9 cellular contexts compared by ENCODE assay signal in the genomic region with DNA sequence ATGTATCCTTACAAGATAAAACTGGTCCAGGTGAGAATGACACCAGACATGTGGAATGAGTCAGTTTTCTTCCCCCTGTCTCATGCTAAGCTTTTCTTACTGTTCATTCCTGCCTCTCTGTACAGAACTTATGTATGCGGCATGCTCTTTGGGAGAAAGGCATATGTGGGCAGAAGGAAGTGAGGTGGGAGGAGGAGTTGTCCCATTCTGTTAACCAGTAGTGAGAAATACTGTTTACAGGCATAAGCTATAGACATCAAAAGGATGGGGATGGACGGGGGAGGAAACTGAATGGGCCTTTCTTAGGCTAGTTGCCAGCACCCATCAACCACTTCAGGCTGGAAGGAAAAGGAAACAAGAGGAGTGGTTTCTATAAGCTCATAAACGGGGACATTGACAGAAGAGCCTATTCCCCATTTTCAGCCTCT.
A peak's percentile ranks its signal among the peaks of the same experiment; 100 is the strongest.
DNase-seq lines count a peak whose midpoint lies in the region; ATAC-seq and TF ChIP-seq lines count a peak whose summit lies in the region.
"Had no signal": no experiment of that assay in that cellular context is flagged by ENCODE, and none has a peak within 500 bp of the region (broad histone marks: within the 10 kb centered on the region; RNA-seq: fewer than 3 reads in every experiment).

No MANE protein-coding gene starts in this region.

- H3K9ac ChIP-seq in SK-N-SH, result no peak overlapping the region

- TF ChIP-seq CTCF in upper lobe of right lung (IDR thresholded peaks at IDR 0.05) (no peak), SK-N-SH (IDR thresholded peaks at IDR 0.05) (no peak), OCI-LY7 (conservative IDR thresholded peaks at IDR 0.05; ENCODE audit: low read length) (no peak)

- H2AFZ ChIP-seq in SK-N-SH (ENCODE audit: low read depth) (no peak overlapping the region), OCI-LY7 (ENCODE audit: low read length) (no peak overlapping the region)

- no peaks in the 10 kb centered on the region for H3K9me3 Mint-ChIP-seq in activated naive CD4-positive, alpha-beta T cell treated with anti-CD3 and anti-CD28 coated beads for 36 hours

- H3K4me1 Mint-ChIP-seq in activated naive CD4-positive, alpha-beta T cell treated with anti-CD3 and anti-CD28 coated beads for 36 hours (ENCODE audit: low read depth), result peaks cover 83% of the 10 kb centered on the region

- H3K79me2 ChIP-seq in SK-N-SH (ENCODE audit: insufficient read depth) (no peaks in the 10 kb centered on the region), OCI-LY7 (ENCODE audit: insufficient read depth, low read depth, low read length) (no peaks in the 10 kb centered on the region)

- CTCF ChIA-PET in activated naive CD4-positive, alpha-beta T cell treated with anti-CD3 and anti-CD28 coated beads for 36 hours (lab: Charles Lee), result interaction anchor here (0.7 to 4.4 kb wide), 14 partner anchors 9 to 224 kb away, joined by 3 to 29 read pairs (median 7); no protein-coding TSS in a partner anchor
- CTCF ChIA-PET in SK-N-SH (lab: Yijun Ruan, JAX) (no interaction called here), OCI-LY7 (lab: Charles Lee; ENCODE audit: unreplicated experiment) (no interaction called here)

- H3K9me2 ChIP-seq in SK-N-SH (no peaks in the 10 kb centered on the region), OCI-LY7 (ENCODE audit: insufficient read depth, low read length) (no peaks in the 10 kb centered on the region)

- BruUV-seq in OCI-LY7 (replicated peaks; lab: Mats Ljungman, UMichigan), result no TSS peak

- peak; percentile 61 for DNase-seq in activated naive CD4-positive, alpha-beta T cell treated with anti-CD3 and anti-CD28 coated beads for 36 hours
- DNase-seq in activated naive CD4-positive, alpha-beta T cell (lab: John Stamatoyannopoulos, UW), result no peak
- peak; percentile 51 for DNase-seq in NCI-H345 treated with DMSO at 0.1 percent for 48 hours (lab: John Stamatoyannopoulos, UW; ENCODE audit: unreplicated experiment)
- DNase-seq in dermis blood vessel endothelial cell, result peak; percentile 45
- DNase-seq in upper lobe of right lung, result no peak
- DNase-seq in SK-N-SH, result no peak
- DNase-seq in OCI-LY7 (ENCODE audit: low spot score), result no peak
- no peak for DNase-seq in NCI-H526 (lab: John Stamatoyannopoulos, UW)
- DNase-seq: NCI-H82 had no signal

- H3K27me3 ChIP-seq in upper lobe of right lung, result no peaks in the 10 kb centered on the region
- H3K27me3 ChIP-seq in SK-N-SH (ENCODE audit: insufficient read depth), result no peaks in the 10 kb centered on the region

- POLR2A ChIA-PET in SK-N-SH (lab: Yijun Ruan, JAX) (no interaction called here), OCI-LY7 (lab: Charles Lee) (interaction anchor here (0.6 to 1.3 kb wide), 2 partner anchors 9 to 39 kb away, joined by 3 to 4 read pairs; no protein-coding TSS in a partner anchor)

- peaks cover 21% of the 10 kb centered on the region for H3K36me3 Mint-ChIP-seq in activated naive CD4-positive, alpha-beta T cell treated with anti-CD3 and anti-CD28 coated beads for 36 hours (ENCODE audit: low read depth)

- H3K27ac ChIP-seq in upper lobe of right lung, result no peak overlapping the region
- H3K27ac ChIP-seq in SK-N-SH (ENCODE audit: low read depth in 2 of 2, low read length in 1 of 2), result no peak overlapping the region
- no peak overlapping the region for H3K27ac ChIP-seq in OCI-LY7 (ENCODE audit: low read depth, low read length, poor library complexity, severe bottlenecking)

- peaks cover 15% of the 10 kb centered on the region for H3K36me3 ChIP-seq in upper lobe of right lung
- peaks cover 0 to 8% of the 10 kb centered on the region in 2 experiments for H3K36me3 ChIP-seq in SK-N-SH (replicated peaks in 1 of 2; ENCODE audit: control insufficient read depth in 1 of 2, insufficient read depth in 2 of 2, low read length in 1 of 2)
- H3K36me3 ChIP-seq in OCI-LY7 (ENCODE audit: insufficient read depth, low read length), result peaks cover 43% of the 10 kb centered on the region

- intact Hi-C loops in activated naive CD4-positive, alpha-beta T cell treated with anti-CD3 and anti-CD28 coated beads for 36 hours (cut with micrococcal nuclease), result loop anchor here (1.0 to 2.0 kb wide), 3 partner anchors 73 to 361 kb away; a partner anchor contains a TSS
- intact Hi-C loops in upper lobe of right lung (cut with DNase I), result no loop called here
- intact Hi-C loops in OCI-LY7 (cut with micrococcal nuclease; ENCODE audit: unreplicated experiment), result no loop called here

- peak overlapping the region; percentile 93 for H3K27ac Mint-ChIP-seq in activated naive CD4-positive, alpha-beta T cell treated with anti-CD3 and anti-CD28 coated beads for 36 hours

- H3K4me3 Mint-ChIP-seq in activated naive CD4-positive, alpha-beta T cell treated with anti-CD3 and anti-CD28 coated beads for 36 hours, result no peak overlapping the region

- H3F3A ChIP-seq in SK-N-SH (replicated peaks; ENCODE audit: insufficient read depth), result peaks cover 13% of the 10 kb centered on the region

- H4K20me1 ChIP-seq in SK-N-SH (ENCODE audit: insufficient read depth) (no peaks in the 10 kb centered on the region), OCI-LY7 (ENCODE audit: insufficient read depth, low read length) (no peaks in the 10 kb centered on the region)

- 74% methylated on average over 3 of the region's 3 CpGs for WGBS in SK-N-SH (ENCODE audit: low lambda C conversion rate)

- TF ChIP-seq RAD21 in SK-N-SH (IDR thresholded peaks at IDR 0.05; ENCODE audit: low read length), result no peak

- H3K9me3 ChIP-seq in upper lobe of right lung (no peaks in the 10 kb centered on the region), SK-N-SH (no peaks in the 10 kb centered on the region), OCI-LY7 (ENCODE audit: low read length) (no peaks in the 10 kb centered on the region)

- H3K4me2 ChIP-seq in SK-N-SH (no peak overlapping the region), OCI-LY7 (ENCODE audit: low read length) (no peak overlapping the region)

- H3K27me3 Mint-ChIP-seq in activated naive CD4-positive, alpha-beta T cell treated with anti-CD3 and anti-CD28 coated beads for 36 hours (ENCODE audit: low read depth), result no peaks in the 10 kb centered on the region

- H3K4me1 ChIP-seq in upper lobe of right lung, result peaks cover 30% of the 10 kb centered on the region
- H3K4me1 ChIP-seq in SK-N-SH (ENCODE audit: control insufficient read depth in 1 of 2, insufficient read depth in 2 of 2, low read depth in 1 of 2, low read length in 1 of 2), result peaks cover 7 to 23% of the 10 kb centered on the region in 2 experiments; a peak in 1 of 4 replicates
- peaks cover 6% of the 10 kb centered on the region for H3K4me1 ChIP-seq in OCI-LY7 (ENCODE audit: insufficient read depth, low read length, poor library complexity, severe bottlenecking)

- no peak for TF ChIP-seq EP300 in SK-N-SH (IDR thresholded peaks at IDR 0.05; ENCODE audit: borderline replicate concordance in 1 of 2, low read depth in 1 of 2, low read length in 1 of 2)

- ATAC-seq in upper lobe of right lung, result peak; percentile 30

- H3K4me3 ChIP-seq in upper lobe of right lung, result no peak overlapping the region
- H3K4me3 ChIP-seq in SK-N-SH (ENCODE audit: low read depth in 2 of 2, low read length in 1 of 2), result no peak overlapping the region
- no peak overlapping the region for H3K4me3 ChIP-seq in OCI-LY7 (ENCODE audit: low read depth, low read length, poor library complexity, severe bottlenecking)

TF ChIP-seq in SK-N-SH, 30 proteins besides CTCF, POLR2A, EP300 and RAD21:
- TF ChIP-seq EZH2phosphoT487 (IDR thresholded peaks at IDR 0.05; ENCODE audit: borderline replicate concordance, low read depth) (no peak), RFX5 (IDR thresholded peaks at IDR 0.05; ENCODE audit: low read length) (no peak), TCF12 (IDR thresholded peaks at IDR 0.05) (no peak), MXI1 (IDR thresholded peaks at IDR 0.05; ENCODE audit: low read depth, low read length) (no peak)

Comparison
In these comparisons a context has a peak if more than half of its experiments do, and no peak if none do; other contexts are left out.
1. DNase-seq: peak in activated naive CD4-positive, alpha-beta T cell treated with anti-CD3 and anti-CD28 coated beads for 36 hours (single experiment), NCI-H345 treated with DMSO at 0.1 percent for 48 hours (single experiment) and dermis blood vessel endothelial cell (single experiment); none in activated naive CD4-positive, alpha-beta T cell (0 of 4), upper lobe of right lung (single experiment), SK-N-SH (single experiment), OCI-LY7 (single experiment) and NCI-H526 (0 of 2).